15 cellular contexts compared by ENCODE assay signal in the genomic region with DNA sequence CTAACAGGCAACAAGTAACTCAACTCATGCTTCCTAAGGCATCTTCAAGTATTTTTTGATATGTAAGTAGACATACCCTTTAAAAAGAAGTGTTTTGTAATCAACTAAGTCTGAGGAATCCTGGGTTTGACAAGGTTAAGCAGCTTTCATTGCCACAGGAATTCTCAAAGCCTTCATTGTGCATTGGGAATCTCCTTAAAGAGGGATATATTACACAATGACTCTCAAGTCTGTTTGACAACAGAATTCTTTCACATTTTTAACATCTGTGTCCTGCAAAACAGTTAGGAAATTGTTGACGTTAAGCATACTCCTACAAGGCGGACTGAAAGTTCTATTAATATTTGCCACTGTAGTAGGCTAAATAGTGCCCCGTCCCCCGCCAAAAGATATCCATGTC.
A peak's percentile ranks its signal among the peaks of the same experiment; 100 is the strongest.
DNase-seq lines count a peak whose midpoint lies in the region; ATAC-seq, FAIRE-seq and TF ChIP-seq lines count a peak whose summit lies in the region.
"Had no signal": no experiment of that assay in that cellular context is flagged by ENCODE, and none has a peak within 500 bp of the region (broad histone marks: within the 10 kb centered on the region; RNA-seq: fewer than 3 reads in every experiment).

No MANE protein-coding gene starts in this region.

- H3K79me1 ChIP-seq in mesendoderm (ENCODE audit: low read length): peaks cover 2% of the 10 kb centered on the region

- no peak overlapping the region for H4K5ac ChIP-seq in mesendoderm (ENCODE audit: low read length)

- H3K79me2 ChIP-seq in astrocyte (ENCODE audit: insufficient read depth, low read length): no peaks in the 10 kb centered on the region
- H3K79me2 ChIP-seq in mesendoderm (ENCODE audit: control insufficient read depth, insufficient read depth, low read length): no peaks in the 10 kb centered on the region

- H3K4me2 ChIP-seq in astrocyte (ENCODE audit: low read length): no peak overlapping the region
- no peak overlapping the region for H3K4me2 ChIP-seq in mesendoderm (ENCODE audit: low read length)

- ATAC-seq in heart right ventricle: peak in 1 of 8 donors; percentile 9

- DNase-seq in EH (ENCODE audit: low read depth): peak; percentile 93
- DNase-seq in astrocyte (ENCODE audit: low read depth): peak; percentile 92
- no peak for DNase-seq in heart right ventricle
- DNase-seq in skeletal muscle cell (ENCODE audit: low read depth): peak; percentile 66
- no peak for DNase-seq in stimulated activated CD4-positive, alpha-beta T cell treated with anti-CD3 and anti-CD28 coated beads, Interleukin-4, amount 100 ng/mL, for 1 hour
- no peak for DNase-seq in mesendoderm
- no peak for DNase-seq in activated CD8-positive, alpha-beta memory T cell treated with anti-CD3 and anti-CD28 coated beads, Interleukin-2, amount 50 U/mL, for 4 hours
- no peak for DNase-seq in superior temporal gyrus (ENCODE audit: extremely low spot score)
- DNase-seq: cortex of kidney; GF-D8; NCI-H1436; NCI-H526; ovary; stimulated activated naive CD4-positive, alpha-beta T cell had no signal

- intact Hi-C loops in heart right ventricle (cut with DNase I): loop anchor here in 6 of 10 donors (5.0 to 10.0 kb wide), 5 partner anchors 52 to 228 kb away; a partner anchor contains a TSS

- H2AFZ ChIP-seq in astrocyte (ENCODE audit: low read depth, low read length): no peak overlapping the region

- no peak overlapping the region for H2BK120ac ChIP-seq in mesendoderm (ENCODE audit: low read depth, low read length)

- H3K18ac ChIP-seq in mesendoderm (ENCODE audit: low read length): no peak overlapping the region

- peaks cover 30% of the 10 kb centered on the region for H3K4me1 Mint-ChIP-seq in astrocyte (ENCODE audit: low read depth, unreplicated experiment)

- no peak overlapping the region for H2BK15ac ChIP-seq in mesendoderm (replicated peaks; ENCODE audit: low read depth)

- WGBS in heart right ventricle, 2 donors: 30 to 49% methylated on average over 4 of the region's 4 CpGs
- WGBS in mesendoderm (ENCODE audit: extremely low coverage, insufficient coverage, low lambda C conversion rate): no CpG with 5 or more reads among the region's 4 CpGs

- no peak overlapping the region for H3K27ac Mint-ChIP-seq in astrocyte (ENCODE audit: unreplicated experiment)
- H3K27ac Mint-ChIP-seq: activated naive CD4-positive, alpha-beta T cell treated with anti-CD3 and anti-CD28 coated beads for 36 hours had no signal

- no peaks in the 10 kb centered on the region for H3K27me3 ChIP-seq in astrocyte (ENCODE audit: insufficient read depth, low read length)
- no peaks in the 10 kb centered on the region for H3K27me3 ChIP-seq in heart right ventricle
- no peaks in the 10 kb centered on the region for H3K27me3 ChIP-seq in mesendoderm (ENCODE audit: insufficient read depth, low read length, poor library complexity)
- H3K27me3 ChIP-seq: ovary had no signal

- FAIRE-seq in astrocyte (lab: Jason Lieb, UNC): no peak

- no peak overlapping the region for H2BK5ac ChIP-seq in mesendoderm (ENCODE audit: low read length)

- no peak overlapping the region for H3K27ac ChIP-seq in astrocyte (ENCODE audit: low read depth, low read length)
- peak overlapping the region in 7 of 10 donors; percentile 5 to 74 (median 43) for H3K27ac ChIP-seq in heart right ventricle
- H3K27ac ChIP-seq in mesendoderm (ENCODE audit: low read depth, low read length): no peak overlapping the region

- H4K20me1 ChIP-seq in astrocyte (ENCODE audit: insufficient read depth, low read length): peaks cover 15% of the 10 kb centered on the region

- no peaks in the 10 kb centered on the region for H3K36me3 ChIP-seq in astrocyte (ENCODE audit: insufficient read depth, low read length)
- no peaks in the 10 kb centered on the region for H3K36me3 ChIP-seq in heart right ventricle
- H3K36me3 ChIP-seq in mesendoderm (ENCODE audit: control insufficient read depth, insufficient read depth, low read length): no peaks in the 10 kb centered on the region
- H3K36me3 ChIP-seq: ovary had no signal

- H3K23ac ChIP-seq in mesendoderm (ENCODE audit: low read length): no peak overlapping the region

- H3K4me1 ChIP-seq in astrocyte (ENCODE audit: insufficient read depth, low read length): peaks cover 10% of the 10 kb centered on the region
- peaks cover 7 to 79% (median 65%) of the 10 kb centered on the region in 9 donors for H3K4me1 ChIP-seq in heart right ventricle
- H3K4me1 ChIP-seq in mesendoderm (ENCODE audit: control insufficient read depth, low read depth, low read length): peaks cover 3% of the 10 kb centered on the region

- H4K8ac ChIP-seq in mesendoderm (ENCODE audit: low read depth, low read length): no peak overlapping the region

- H3K4me3 ChIP-seq in astrocyte (ENCODE audit: insufficient read depth, low read depth, low read length): no peak overlapping the region
- H3K4me3 ChIP-seq in heart right ventricle: no peak overlapping the region
- H3K4me3 ChIP-seq in skeletal muscle cell (ENCODE audit: low read depth, low read length): no peak overlapping the region
- H3K4me3 ChIP-seq in mesendoderm (ENCODE audit: low read length): no peak overlapping the region
- H3K4me3 ChIP-seq: ovary had no signal

- no peak overlapping the region for H2AK5ac ChIP-seq in mesendoderm (ENCODE audit: low read length)

- no peak overlapping the region for H3K56ac ChIP-seq in mesendoderm (ENCODE audit: low read length)

- no peaks in the 10 kb centered on the region for H3K9me3 Mint-ChIP-seq in astrocyte (ENCODE audit: unreplicated experiment)

- H3K9ac ChIP-seq in astrocyte (ENCODE audit: low read length): no peak overlapping the region
- H3K9ac ChIP-seq in mesendoderm (ENCODE audit: low read length): no peak overlapping the region

- H3K4me3 Mint-ChIP-seq in astrocyte (ENCODE audit: unreplicated experiment): no peak overlapping the region
- H3K4me3 Mint-ChIP-seq: activated naive CD4-positive, alpha-beta T cell treated with anti-CD3 and anti-CD28 coated beads for 36 hours had no signal

- no peaks in the 10 kb centered on the region for H3K27me3 Mint-ChIP-seq in astrocyte (ENCODE audit: low read depth, unreplicated experiment)

- no peak overlapping the region for H3K4ac ChIP-seq in mesendoderm (ENCODE audit: low read depth, low read length)

- H3K9me3 ChIP-seq in astrocyte (ENCODE audit: insufficient read depth, low read depth, low read length) (no peaks in the 10 kb centered on the region), heart right ventricle (peaks cover 0 to 8% (median 7%) of the 10 kb centered on the region in 11 donors)
- H3K9me3 ChIP-seq: ovary had no signal

- H3K36me3 Mint-ChIP-seq in astrocyte (ENCODE audit: low read depth, unreplicated experiment): peaks cover 3% of the 10 kb centered on the region

- TF ChIP-seq CTCF in astrocyte (IDR thresholded peaks at IDR 0.05; ENCODE audit: insufficient read depth, low read depth, low read length) (no peak), heart right ventricle (IDR thresholded peaks at IDR 0.05) (no peak)

Comparison
In these comparisons a context has a peak if more than half of its experiments do, and no peak if none do; other contexts are left out.
1. DNase-seq: peak in EH (single experiment), astrocyte (single experiment) and skeletal muscle cell (single experiment); none in heart right ventricle (0 of 2), stimulated activated CD4-positive, alpha-beta T cell treated with anti-CD3 and anti-CD28 coated beads, Interleukin-4, amount 100 ng/mL, for 1 hour (single experiment), mesendoderm (single experiment), activated CD8-positive, alpha-beta memory T cell treated with anti-CD3 and anti-CD28 coated beads, Interleukin-2, amount 50 U/mL, for 4 hours (single experiment) and superior temporal gyrus (single experiment).
2. H3K27ac ChIP-seq: peak in heart right ventricle (7 of 10); none in astrocyte (single experiment) and mesendoderm (single experiment).